In genomic region chr2:164905307-164905706, GRCh38 we compare ENCODE assay signal across 1 cellular context.
TF ChIP-seq lines count a peak whose summit lies in the region.

No MANE protein-coding gene starts in this region.

TF ChIP-seq in GM23338, 12 proteins besides CTCF, POLR2A, EP300 and RAD21:
- TF ChIP-seq, protein P1, sequence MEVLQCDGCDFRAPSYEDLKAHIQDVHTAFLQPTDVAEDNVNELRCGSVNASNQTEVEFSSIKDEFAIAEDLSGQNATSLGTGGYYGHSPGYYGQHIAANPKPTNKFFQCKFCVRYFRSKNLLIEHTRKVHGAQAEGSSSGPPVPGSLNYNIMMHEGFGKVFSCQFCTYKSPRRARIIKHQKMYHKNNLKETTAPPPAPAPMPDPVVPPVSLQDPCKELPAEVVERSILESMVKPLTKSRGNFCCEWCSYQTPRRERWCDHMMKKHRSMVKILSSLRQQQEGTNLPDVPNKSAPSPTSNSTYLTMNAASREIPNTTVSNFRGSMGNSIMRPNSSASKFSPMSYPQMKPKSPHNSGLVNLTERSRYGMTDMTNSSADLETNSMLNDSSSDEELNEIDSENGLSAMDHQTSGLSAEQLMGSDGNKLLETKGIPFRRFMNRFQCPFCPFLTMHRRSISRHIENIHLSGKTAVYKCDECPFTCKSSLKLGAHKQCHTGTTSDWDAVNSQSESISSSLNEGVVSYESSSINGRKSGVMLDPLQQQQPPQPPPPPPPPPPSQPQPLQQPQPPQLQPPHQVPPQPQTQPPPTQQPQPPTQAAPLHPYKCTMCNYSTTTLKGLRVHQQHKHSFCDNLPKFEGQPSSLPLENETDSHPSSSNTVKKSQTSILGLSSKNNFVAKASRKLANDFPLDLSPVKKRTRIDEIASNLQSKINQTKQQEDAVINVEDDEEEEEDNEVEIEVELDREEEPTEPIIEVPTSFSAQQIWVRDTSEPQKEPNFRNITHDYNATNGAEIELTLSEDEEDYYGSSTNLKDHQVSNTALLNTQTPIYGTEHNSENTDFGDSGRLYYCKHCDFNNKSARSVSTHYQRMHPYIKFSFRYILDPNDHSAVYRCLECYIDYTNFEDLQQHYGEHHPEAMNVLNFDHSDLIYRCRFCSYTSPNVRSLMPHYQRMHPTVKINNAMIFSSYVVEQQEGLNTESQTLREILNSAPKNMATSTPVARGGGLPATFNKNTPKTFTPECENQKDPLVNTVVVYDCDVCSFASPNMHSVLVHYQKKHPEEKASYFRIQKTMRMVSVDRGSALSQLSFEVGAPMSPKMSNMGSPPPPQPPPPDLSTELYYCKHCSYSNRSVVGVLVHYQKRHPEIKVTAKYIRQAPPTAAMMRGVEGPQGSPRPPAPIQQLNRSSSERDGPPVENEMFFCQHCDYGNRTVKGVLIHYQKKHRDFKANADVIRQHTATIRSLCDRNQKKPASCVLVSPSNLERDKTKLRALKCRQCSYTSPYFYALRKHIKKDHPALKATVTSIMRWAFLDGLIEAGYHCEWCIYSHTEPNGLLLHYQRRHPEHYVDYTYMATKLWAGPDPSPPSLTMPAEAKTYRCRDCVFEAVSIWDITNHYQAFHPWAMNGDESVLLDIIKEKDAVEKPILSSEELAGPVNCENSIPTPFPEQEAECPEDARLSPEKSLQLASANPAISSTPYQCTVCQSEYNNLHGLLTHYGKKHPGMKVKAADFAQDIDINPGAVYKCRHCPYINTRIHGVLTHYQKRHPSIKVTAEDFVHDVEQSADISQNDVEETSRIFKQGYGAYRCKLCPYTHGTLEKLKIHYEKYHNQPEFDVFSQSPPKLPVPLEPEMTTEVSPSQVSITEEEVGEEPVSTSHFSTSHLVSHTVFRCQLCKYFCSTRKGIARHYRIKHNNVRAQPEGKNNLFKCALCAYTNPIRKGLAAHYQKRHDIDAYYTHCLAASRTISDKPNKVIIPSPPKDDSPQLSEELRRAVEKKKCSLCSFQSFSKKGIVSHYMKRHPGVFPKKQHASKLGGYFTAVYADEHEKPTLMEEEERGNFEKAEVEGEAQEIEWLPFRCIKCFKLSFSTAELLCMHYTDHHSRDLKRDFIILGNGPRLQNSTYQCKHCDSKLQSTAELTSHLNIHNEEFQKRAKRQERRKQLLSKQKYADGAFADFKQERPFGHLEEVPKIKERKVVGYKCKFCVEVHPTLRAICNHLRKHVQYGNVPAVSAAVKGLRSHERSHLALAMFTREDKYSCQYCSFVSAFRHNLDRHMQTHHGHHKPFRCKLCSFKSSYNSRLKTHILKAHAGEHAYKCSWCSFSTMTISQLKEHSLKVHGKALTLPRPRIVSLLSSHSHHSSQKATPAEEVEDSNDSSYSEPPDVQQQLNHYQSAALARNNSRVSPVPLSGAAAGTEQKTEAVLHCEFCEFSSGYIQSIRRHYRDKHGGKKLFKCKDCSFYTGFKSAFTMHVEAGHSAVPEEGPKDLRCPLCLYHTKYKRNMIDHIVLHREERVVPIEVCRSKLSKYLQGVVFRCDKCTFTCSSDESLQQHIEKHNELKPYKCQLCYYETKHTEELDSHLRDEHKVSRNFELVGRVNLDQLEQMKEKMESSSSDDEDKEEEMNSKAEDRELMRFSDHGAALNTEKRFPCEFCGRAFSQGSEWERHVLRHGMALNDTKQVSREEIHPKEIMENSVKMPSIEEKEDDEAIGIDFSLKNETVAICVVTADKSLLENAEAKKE (CRISPR knock-in tag; IDR thresholded peaks at IDR 0.05): no peak
- TF ChIP-seq STAT1 (IDR thresholded peaks at IDR 0.05; ENCODE audit: unreplicated experiment): no peak
- TF ChIP-seq POLR2AphosphoS5 (IDR thresholded peaks at IDR 0.05; ENCODE audit: low read depth): no peak
- no peak for TF ChIP-seq EZH2 (IDR thresholded peaks at IDR 0.05; ENCODE audit: low read depth, unreplicated experiment)
- no peak for TF ChIP-seq JUNB (IDR thresholded peaks at IDR 0.05; ENCODE audit: unreplicated experiment)
- no peak for TF ChIP-seq EZH2phosphoT487 (IDR thresholded peaks at IDR 0.05; ENCODE audit: unreplicated experiment)
- no peak for TF ChIP-seq REST (IDR thresholded peaks at IDR 0.05; ENCODE audit: unreplicated experiment)
- TF ChIP-seq ETS1 (IDR thresholded peaks at IDR 0.05): no peak
- no peak for TF ChIP-seq NANOG (IDR thresholded peaks at IDR 0.05; ENCODE audit: borderline replicate concordance)
- TF ChIP-seq CREB1 (CRISPR knock-in tag; IDR thresholded peaks at IDR 0.05; ENCODE audit: low read depth): no peak
- no peak for TF ChIP-seq ZNF331 (CRISPR knock-in tag; IDR thresholded peaks at IDR 0.05; ENCODE audit: low read depth)
- no peak for TF ChIP-seq ZNF114 (CRISPR knock-in tag; IDR thresholded peaks at IDR 0.05)
